13 cellular contexts compared by ENCODE assay signal in genomic region chr1:222994506-222995229, GRCh38.
DNase-seq lines count a peak whose midpoint lies in the region; ATAC-seq and TF ChIP-seq lines count a peak whose summit lies in the region.
"Had no signal": no experiment of that assay in that cellular context is flagged by ENCODE, and none has a peak within 500 bp of the region (broad histone marks: within the 10 kb centered on the region; RNA-seq: fewer than 3 reads in every experiment).

No MANE protein-coding gene starts in this region.

- H3K27me3 ChIP-seq in BLaER1 treated with 17β-estradiol and CSF1 and Interleukin-3, amounts not matched to agents 10 nM and 100 nM = no peaks in the 10 kb centered on the region

- H3K27ac Mint-ChIP-seq in endothelial cell (ENCODE audit: unreplicated experiment) (peak overlapping the region; percentile 89), nephron (peak overlapping the region; percentile 51 to 89 (median 79))
- H3K27ac Mint-ChIP-seq: activated CD8-positive, alpha-beta T cell treated with anti-CD3 and anti-CD28 coated beads for 36 hours; activated naive CD8-positive, alpha-beta T cell had no signal

- H4K20me1 ChIP-seq in BLaER1 treated with 17β-estradiol and CSF1 and Interleukin-3, amounts not matched to agents 10 nM and 100 nM = no peaks in the 10 kb centered on the region

- no peaks in the 10 kb centered on the region for H3K9me3 ChIP-seq in BLaER1 treated with 17β-estradiol and CSF1 and Interleukin-3, amounts not matched to agents 10 nM and 100 nM (replicated peaks in 1 of 11)

- H3K9me3 Mint-ChIP-seq in endothelial cell (ENCODE audit: unreplicated experiment) = no peaks in the 10 kb centered on the region
- H3K9me3 Mint-ChIP-seq in nephron = no peaks in the 10 kb centered on the region
- H3K9me3 Mint-ChIP-seq: activated CD8-positive, alpha-beta T cell treated with anti-CD3 and anti-CD28 coated beads for 36 hours had no signal

- peaks cover 31% of the 10 kb centered on the region for H3K4me1 Mint-ChIP-seq in endothelial cell (ENCODE audit: unreplicated experiment)
- peaks cover 37% of the 10 kb centered on the region for H3K4me1 Mint-ChIP-seq in nephron

- peaks cover 4% of the 10 kb centered on the region for H3K27me3 Mint-ChIP-seq in endothelial cell (ENCODE audit: unreplicated experiment)
- no peaks in the 10 kb centered on the region for H3K27me3 Mint-ChIP-seq in nephron (ENCODE audit: low read depth)
- H3K27me3 Mint-ChIP-seq: activated CD8-positive, alpha-beta T cell treated with anti-CD3 and anti-CD28 coated beads for 36 hours; activated naive CD8-positive, alpha-beta T cell had no signal

- H3K4me2 ChIP-seq in BLaER1 treated with 17β-estradiol and CSF1 and Interleukin-3, amounts not matched to agents 10 nM and 100 nM = peak overlapping the region in 10 of 11 experiments; percentile 33 to 69 (median 46); a peak in 16 of 22 replicates

- H3K27ac ChIP-seq in BLaER1 treated with 17β-estradiol and CSF1 and Interleukin-3, amounts not matched to agents 10 nM and 100 nM = no peak overlapping the region

- no peak for ATAC-seq in HG03432 (IDR thresholded peaks at IDR 0.05; ENCODE audit: unreplicated experiment)
- ATAC-seq: activated CD8-positive, alpha-beta T cell treated with anti-CD3 and anti-CD28 coated beads for 36 hours had no signal

- H3K9ac ChIP-seq in BLaER1 treated with 17β-estradiol and CSF1 and Interleukin-3, amounts not matched to agents 10 nM and 100 nM = no peak overlapping the region

- H3K36me3 ChIP-seq in BLaER1 treated with 17β-estradiol and CSF1 and Interleukin-3, amounts not matched to agents 10 nM and 100 nM = peaks cover 0 to 8% (median 0%) of the 10 kb centered on the region in 11 experiments; a peak in 3 of 22 replicates

- no peak overlapping the region for H3K4me3 Mint-ChIP-seq in endothelial cell (ENCODE audit: unreplicated experiment)
- peak overlapping the region in 1 of 3 experiments; percentile 41 for H3K4me3 Mint-ChIP-seq in nephron
- H3K4me3 Mint-ChIP-seq: activated CD8-positive, alpha-beta T cell treated with anti-CD3 and anti-CD28 coated beads for 36 hours; activated naive CD8-positive, alpha-beta T cell had no signal

- H3K4me1 ChIP-seq in BLaER1 treated with 17β-estradiol and CSF1 and Interleukin-3, amounts not matched to agents 10 nM and 100 nM = peaks cover 19 to 38% (median 27%) of the 10 kb centered on the region in 10 experiments

- no peak overlapping the region for H3K4me3 ChIP-seq in BLaER1 treated with 17β-estradiol and CSF1 and Interleukin-3, amounts not matched to agents 10 nM and 100 nM

- TF ChIP-seq CTCF in endothelial cell (IDR thresholded peaks at IDR 0.05; ENCODE audit: unreplicated experiment) = no peak
- no peak for TF ChIP-seq CTCF in nephron (IDR thresholded peaks at IDR 0.05; ENCODE audit: unreplicated experiment in 3 of 3)

- H3K36me3 Mint-ChIP-seq in endothelial cell (ENCODE audit: low read depth, unreplicated experiment) (peaks cover 6% of the 10 kb centered on the region), nephron (ENCODE audit: low read depth) (peaks cover 30% of the 10 kb centered on the region)

- DNase-seq in M059J (ENCODE audit: low read depth) (peak; percentile 75), endothelial cell (ENCODE audit: low spot score) (no peak), iPS-NIHi7 (ENCODE audit: extremely low spot score) (no peak), pons (ENCODE audit: low spot score) (no peak), NCI-H2227 treated with DMSO at 0.1 percent for 48 hours (lab: John Stamatoyannopoulos, UW) (no peak)
- DNase-seq: activated CD8-positive, alpha-beta T cell treated with anti-CD3 and anti-CD28 coated beads for 36 hours; left cardiac atrium; MV-4-11; T-helper 1 cell had no signal
